ENCODE assay signal across 20 cellular contexts in the genomic region with DNA sequence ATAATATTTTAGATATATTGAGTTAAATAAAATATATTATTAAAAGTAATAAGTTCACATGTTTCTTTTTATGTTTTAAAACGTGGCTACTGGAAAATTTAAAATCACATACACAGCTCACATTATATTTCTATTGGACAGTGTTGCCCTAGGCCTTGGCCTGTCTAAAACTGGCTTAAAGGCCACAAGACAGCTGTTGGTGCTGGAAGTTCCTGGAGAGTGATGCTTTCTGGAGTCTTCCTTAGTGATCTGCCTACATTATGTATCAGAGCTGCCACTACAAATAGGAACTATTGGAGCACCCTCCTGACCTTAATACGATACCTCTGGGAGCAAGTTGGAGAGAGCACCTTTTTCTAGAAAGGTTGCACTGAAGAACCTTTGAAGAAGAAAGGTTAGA. TPM values are rescaled to one million over a fixed set of nuclear protein-coding genes. Genes with fewer than 3 reads are reported as not detected.
A peak's percentile ranks its signal among the peaks of the same experiment; 100 is the strongest.
DNase-seq lines count a peak whose midpoint lies in the region; ATAC-seq, FAIRE-seq and TF ChIP-seq lines count a peak whose summit lies in the region.
"Had no signal": no experiment of that assay in that cellular context is flagged by ENCODE, and none has a peak within 500 bp of the region (broad histone marks: within the 10 kb centered on the region; RNA-seq: fewer than 3 reads in every experiment).

No MANE protein-coding gene starts in this region.

- H3K9me3 Mint-ChIP-seq in endodermal cell (peaks cover 4% of the 10 kb centered on the region), nephron (no peaks in the 10 kb centered on the region)
- no peaks in the 10 kb centered on the region for H3K9me3 Mint-ChIP-seq in natural killer cell treated with Interleukin-12 subunit alpha and Interleukin-12 subunit beta and Interleukin-15 and Interleukin-18, amount 100 ng/mL, for 72 hours
- H3K9me3 Mint-ChIP-seq: HFFc6 had no signal

- ATAC-seq in GM19467 (IDR thresholded peaks at IDR 0.05; ENCODE audit: unreplicated experiment) (no peak), pancreas (no peak), GM19395 (IDR thresholded peaks at IDR 0.05; ENCODE audit: unreplicated experiment) (no peak)
- ATAC-seq in natural killer cell treated with Interleukin-12 subunit alpha and Interleukin-12 subunit beta and Interleukin-15 and Interleukin-18, amount 100 ng/mL, for 72 hours, result no peak
- ATAC-seq: HCT116 had no signal

- peaks cover 4% of the 10 kb centered on the region for H3K36me3 ChIP-seq in endodermal cell (ENCODE audit: control insufficient read depth, insufficient read depth, low read length)
- no peaks in the 10 kb centered on the region for H3K36me3 ChIP-seq in pancreas
- H3K36me3 ChIP-seq: BLaER1 had no signal

- H3K27me3 ChIP-seq in endodermal cell (ENCODE audit: control insufficient read depth, insufficient read depth, low read length, poor library complexity, severe bottlenecking), result no peaks in the 10 kb centered on the region
- H3K27me3 ChIP-seq in pancreas, result no peaks in the 10 kb centered on the region
- H3K27me3 ChIP-seq: BLaER1 had no signal

- H3K4me1 Mint-ChIP-seq in endodermal cell (peaks cover 50% of the 10 kb centered on the region), nephron (peaks cover 48% of the 10 kb centered on the region)
- H3K4me1 Mint-ChIP-seq in natural killer cell treated with Interleukin-12 subunit alpha and Interleukin-12 subunit beta and Interleukin-15 and Interleukin-18, amount 100 ng/mL, for 72 hours (ENCODE audit: low read depth in 2 of 2), result no peaks in the 10 kb centered on the region
- H3K4me1 Mint-ChIP-seq: CD14-positive monocyte; CD4-positive, alpha-beta memory T cell had no signal

- no peaks in the 10 kb centered on the region for H3K27me3 Mint-ChIP-seq in endodermal cell (ENCODE audit: insufficient read depth)
- H3K27me3 Mint-ChIP-seq in nephron (ENCODE audit: low read depth), result no peaks in the 10 kb centered on the region
- H3K27me3 Mint-ChIP-seq in natural killer cell treated with Interleukin-12 subunit alpha and Interleukin-12 subunit beta and Interleukin-15 and Interleukin-18, amount 100 ng/mL, for 72 hours, result peaks cover 3 to 17% of the 10 kb centered on the region in 2 donors

- H3K4me3 Mint-ChIP-seq in endodermal cell, result no peak overlapping the region
- no peak overlapping the region for H3K4me3 Mint-ChIP-seq in nephron
- no peak overlapping the region for H3K4me3 Mint-ChIP-seq in natural killer cell treated with Interleukin-12 subunit alpha and Interleukin-12 subunit beta and Interleukin-15 and Interleukin-18, amount 100 ng/mL, for 72 hours
- H3K4me3 Mint-ChIP-seq: CD14-positive monocyte; CD4-positive, alpha-beta memory T cell; HFFc6 had no signal

- no peak overlapping the region for H3K27ac Mint-ChIP-seq in endodermal cell
- H3K27ac Mint-ChIP-seq in nephron, result peak overlapping the region; percentile 73 to 94 (median 92)
- H3K27ac Mint-ChIP-seq in natural killer cell treated with Interleukin-12 subunit alpha and Interleukin-12 subunit beta and Interleukin-15 and Interleukin-18, amount 100 ng/mL, for 72 hours, result no peak overlapping the region
- H3K27ac Mint-ChIP-seq: CD4-positive, alpha-beta memory T cell had no signal

- intact Hi-C loops in pancreas (cut with DNase I), result no loop called here

- DNase-seq in LHCN-M2 (ENCODE audit: low read depth) (peak; percentile 41), endodermal cell (no peak), urothelium cell line (ENCODE audit: low spot score) (no peak), pancreas (no peak)
- no peak for DNase-seq in natural killer cell treated with Interleukin-12 subunit alpha and Interleukin-12 subunit beta and Interleukin-15 and Interleukin-18, amount 100 ng/mL, for 72 hours (ENCODE audit: low spot score)
- DNase-seq: 8988T; CD4-positive, alpha-beta memory T cell; GOT3; H7; HFFc6; IMR-90 had no signal

- 80 to 87% methylated on average over 1 to 2 of the region's 2 CpGs for WGBS in endodermal cell (ENCODE audit: insufficient coverage in 1 of 2, insufficient read length in 1 of 2), 2 experiments
- WGBS in pancreas, 2 donors, result 88% methylated on average over 2 of the region's 2 CpGs

- H3K4me3 ChIP-seq in endodermal cell (ENCODE audit: low read length) (peak overlapping the region; percentile 57), pancreas (no peak overlapping the region)
- H3K4me3 ChIP-seq: BLaER1 had no signal

- H3K9me3 ChIP-seq in endodermal cell (ENCODE audit: control insufficient read depth, low read length) (no peaks in the 10 kb centered on the region), pancreas (no peaks in the 10 kb centered on the region)
- H3K9me3 ChIP-seq: BLaER1 had no signal

- H3K4me1 ChIP-seq in endodermal cell (ENCODE audit: control insufficient read depth, insufficient read depth, low read length) (peaks cover 22% of the 10 kb centered on the region), pancreas (no peaks in the 10 kb centered on the region)

- TF ChIP-seq CTCF in endodermal cell (conservative IDR thresholded peaks at IDR 0.05) (no peak), nephron (IDR thresholded peaks at IDR 0.05; ENCODE audit: unreplicated experiment in 3 of 3) (no peak), pancreas (IDR thresholded peaks at IDR 0.05) (no peak)

- no peak overlapping the region for H3K27ac ChIP-seq in endodermal cell (ENCODE audit: low read depth, low read length)
- H3K27ac ChIP-seq in pancreas, result no peak overlapping the region
- H3K27ac ChIP-seq: BLaER1, HL-60 had no signal

- no peak overlapping the region for H3K9ac ChIP-seq in endodermal cell (ENCODE audit: extremely low read depth, low read length, poor library complexity, severe bottlenecking)
- H3K9ac ChIP-seq: BLaER1 had no signal

- FAIRE-seq in urothelium cell line (lab: Jason Lieb, UNC) (peak; percentile 46), pancreas (lab: Jason Lieb, UNC) (no peak)
- FAIRE-seq: D721Med, GM12891 had no signal

- H3K36me3 Mint-ChIP-seq in endodermal cell (ENCODE audit: low read depth) (peaks cover 6% of the 10 kb centered on the region), nephron (ENCODE audit: low read depth) (no peaks in the 10 kb centered on the region)
- no peaks in the 10 kb centered on the region for H3K36me3 Mint-ChIP-seq in natural killer cell treated with Interleukin-12 subunit alpha and Interleukin-12 subunit beta and Interleukin-15 and Interleukin-18, amount 100 ng/mL, for 72 hours
- H3K36me3 Mint-ChIP-seq: CD14-positive monocyte; CD4-positive, alpha-beta memory T cell had no signal

RNA-seq across cellular contexts. Expression of a gene that starts 28.9 kb away (rescaled TPM):
- total RNA-seq in LHCN-M2 (2014; rRNA removed) (21.6 and 34.7 TPM in 2 replicates), endodermal cell (10 to 100 TPM; 86.5 to 98.7 TPM), pancreas (1 to 10 TPM; 5.2 to 8.7 (median 6.1) TPM)
- polyA plus RNA-seq in LHCN-M2 (2012), result 16.7 TPM
- 17.2 TPM for polyA plus RNA-seq in endodermal cell (2013, experiment 1 of 2)
- 14.4 TPM for polyA plus RNA-seq in endodermal cell (2013, experiment 2 of 2)
- 1 to 10 TPM; 2.5 to 3.9 TPM for polyA plus RNA-seq in pancreas
- total RNA-seq in natural killer cell treated with Interleukin-12 subunit alpha and Interleukin-12 subunit beta and Interleukin-15 and Interleukin-18, amount 100 ng/mL, for 72 hours, result under 1 TPM; 0.47 to 0.90 TPM

Comparison
In these comparisons a context has a peak if more than half of its experiments do, and no peak if none do; other contexts are left out.
1. H3K27ac Mint-ChIP-seq: peak in nephron (3 of 3); none in endodermal cell (single experiment) and natural killer cell treated with Interleukin-12 subunit alpha and Interleukin-12 subunit beta and Interleukin-15 and Interleukin-18, amount 100 ng/mL, for 72 hours (0 of 2).